25 cellular contexts compared by ENCODE assay signal in the genomic region with DNA sequence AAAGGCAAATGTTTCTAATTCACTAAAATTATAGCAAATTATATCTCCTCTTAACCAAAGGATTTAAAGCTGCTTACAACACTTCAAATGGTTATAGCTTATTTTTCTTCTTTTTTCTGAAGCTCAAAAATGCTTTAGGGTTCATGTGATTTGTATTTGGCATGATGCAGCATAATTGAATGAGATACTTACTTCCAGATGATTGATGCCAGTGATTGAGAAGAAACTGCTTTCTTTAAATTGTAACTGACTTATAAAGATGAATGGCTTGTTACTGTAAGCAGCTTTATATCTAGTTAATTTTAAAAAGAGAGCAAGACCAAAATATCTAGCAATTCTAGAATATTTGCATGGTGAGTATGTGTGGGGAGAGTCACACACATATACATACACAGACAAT.
"Had no signal": no experiment of that assay in that cellular context is flagged by ENCODE, and none has a peak within 500 bp of the region (broad histone marks: within the 10 kb centered on the region; RNA-seq: fewer than 3 reads in every experiment).

No MANE protein-coding gene starts in this region.

- H3K27me3 ChIP-seq: body of pancreas, esophagus squamous epithelium, gastroesophageal sphincter had no signal

- H3K36me3 ChIP-seq: esophagus squamous epithelium, gastroesophageal sphincter had no signal

- H3K4me3 Mint-ChIP-seq: activated CD4-positive, alpha-beta memory T cell treated with anti-CD3 and anti-CD28 coated beads, Interleukin-2, amount 10 ng/mL, durations not matched to agents 7 days and 5 days; activated CD4-positive, alpha-beta T cell treated with anti-CD3 and anti-CD28 coated beads for 36 hours; activated CD4-positive, alpha-beta T cell treated with anti-CD3 and anti-CD28 coated beads, Interleukin-2, amount 10 ng/mL, durations not matched to agents 7 days and 5 days; activated naive CD4-positive, alpha-beta T cell treated with anti-CD3 and anti-CD28 coated beads, Interleukin-2, amount 10 ng/mL, durations not matched to agents 7 days and 5 days; activated naive CD8-positive, alpha-beta T cell treated with anti-CD3 and anti-CD28 coated beads, Interleukin-2, amount 10 ng/mL, durations not matched to agents 7 days and 5 days; activated T-cell treated with anti-CD3 and anti-CD28 coated beads, Interleukin-2, amount 50 U/mL, for 24 hours; activated T-cell treated with anti-CD3 and anti-CD28 coated beads, Interleukin-2, amount 50 U/mL, for 72 hours had no signal

- DNase-seq: activated CD4-positive, alpha-beta memory T cell treated with anti-CD3 and anti-CD28 coated beads, Interleukin-2, amount 10 ng/mL, durations not matched to agents 7 days and 5 days; activated CD4-positive, alpha-beta T cell treated with anti-CD3 and anti-CD28 coated beads for 36 hours; activated CD4-positive, alpha-beta T cell treated with anti-CD3 and anti-CD28 coated beads, Interleukin-2, amount 10 ng/mL, durations not matched to agents 7 days and 5 days; activated CD4-positive, alpha-beta T cell treated with anti-CD3 and anti-CD28 coated beads, Interleukin-2, amount 50 U/mL, for 4 hours; activated CD4-positive, CD25-positive, alpha-beta regulatory T cell; activated CD4-positive, CD25-positive, alpha-beta regulatory T cell treated with anti-CD3 and anti-CD28 coated beads, Interleukin-2, amount 50 U/mL, for 72 hours; activated CD8-positive, alpha-beta memory T cell treated with anti-CD3 and anti-CD28 coated beads, Interleukin-2, amount 50 U/mL, for 48 hours; activated gamma-delta T cell; activated naive CD4-positive, alpha-beta T cell; activated naive CD4-positive, alpha-beta T cell treated with anti-CD3 and anti-CD28 coated beads, Interleukin-2, amount 10 ng/mL, durations not matched to agents 7 days and 5 days; activated naive CD8-positive, alpha-beta T cell treated with anti-CD3 and anti-CD28 coated beads, Interleukin-2, amount 10 ng/mL, durations not matched to agents 7 days and 5 days; activated T-cell treated with anti-CD3 and anti-CD28 coated beads for 4 hours; activated T-cell treated with anti-CD3 and anti-CD28 coated beads, Interleukin-2, amount 50 U/mL, for 24 hours; activated T-cell treated with anti-CD3 and anti-CD28 coated beads, Interleukin-2, amount 50 U/mL, for 72 hours; amniotic stem cell; anterior cingulate cortex; body of pancreas; caudate nucleus; cortex of kidney; effector CD8-positive, alpha-beta T cell; esophagus squamous epithelium; T-helper 2 cell had no signal

- H3K4me1 ChIP-seq: body of pancreas, esophagus squamous epithelium, gastroesophageal sphincter had no signal

- H3K36me3 Mint-ChIP-seq: activated naive CD4-positive, alpha-beta T cell treated with anti-CD3 and anti-CD28 coated beads, Interleukin-2, amount 10 ng/mL, durations not matched to agents 7 days and 5 days; activated naive CD4-positive, alpha-beta T cell treated with anti-CD3 and anti-CD28 coated beads, Interleukin-2, amount 50 U/mL, for 72 hours; activated naive CD8-positive, alpha-beta T cell treated with anti-CD3 and anti-CD28 coated beads, Interleukin-2, amount 10 ng/mL, durations not matched to agents 7 days and 5 days had no signal

- H3K27ac Mint-ChIP-seq: activated CD4-positive, alpha-beta memory T cell treated with anti-CD3 and anti-CD28 coated beads, Interleukin-2, amount 10 ng/mL, durations not matched to agents 7 days and 5 days; activated CD4-positive, alpha-beta T cell treated with anti-CD3 and anti-CD28 coated beads for 36 hours; activated CD4-positive, alpha-beta T cell treated with anti-CD3 and anti-CD28 coated beads, Interleukin-2, amount 10 ng/mL, durations not matched to agents 7 days and 5 days; activated naive CD4-positive, alpha-beta T cell treated with anti-CD3 and anti-CD28 coated beads, Interleukin-2, amount 10 ng/mL, durations not matched to agents 7 days and 5 days; activated naive CD4-positive, alpha-beta T cell treated with anti-CD3 and anti-CD28 coated beads, Interleukin-2, amount 50 U/mL, for 72 hours; activated naive CD8-positive, alpha-beta T cell treated with anti-CD3 and anti-CD28 coated beads, Interleukin-2, amount 10 ng/mL, durations not matched to agents 7 days and 5 days; activated T-cell treated with anti-CD3 and anti-CD28 coated beads, Interleukin-2, amount 50 U/mL, for 24 hours; activated T-cell treated with anti-CD3 and anti-CD28 coated beads, Interleukin-2, amount 50 U/mL, for 72 hours had no signal

- H3K9me3 Mint-ChIP-seq: activated CD4-positive, alpha-beta memory T cell treated with anti-CD3 and anti-CD28 coated beads, Interleukin-2, amount 10 ng/mL, durations not matched to agents 7 days and 5 days; activated CD4-positive, alpha-beta T cell treated with anti-CD3 and anti-CD28 coated beads, Interleukin-2, amount 10 ng/mL, durations not matched to agents 7 days and 5 days; activated naive CD4-positive, alpha-beta T cell treated with anti-CD3 and anti-CD28 coated beads, Interleukin-2, amount 10 ng/mL, durations not matched to agents 7 days and 5 days; activated naive CD8-positive, alpha-beta T cell treated with anti-CD3 and anti-CD28 coated beads, Interleukin-2, amount 10 ng/mL, durations not matched to agents 7 days and 5 days had no signal

- H3K27ac ChIP-seq: body of pancreas, epithelial cell of prostate, esophagus squamous epithelium, gastroesophageal sphincter had no signal

- H3K4me3 ChIP-seq: body of pancreas, esophagus squamous epithelium, gastroesophageal sphincter had no signal

- H3K27me3 Mint-ChIP-seq: activated CD4-positive, alpha-beta memory T cell treated with anti-CD3 and anti-CD28 coated beads, Interleukin-2, amount 10 ng/mL, durations not matched to agents 7 days and 5 days; activated CD4-positive, alpha-beta T cell treated with anti-CD3 and anti-CD28 coated beads for 36 hours; activated CD4-positive, alpha-beta T cell treated with anti-CD3 and anti-CD28 coated beads, Interleukin-2, amount 10 ng/mL, durations not matched to agents 7 days and 5 days; activated naive CD4-positive, alpha-beta T cell treated with anti-CD3 and anti-CD28 coated beads, Interleukin-2, amount 10 ng/mL, durations not matched to agents 7 days and 5 days; activated naive CD8-positive, alpha-beta T cell treated with anti-CD3 and anti-CD28 coated beads, Interleukin-2, amount 10 ng/mL, durations not matched to agents 7 days and 5 days; activated T-cell treated with anti-CD3 and anti-CD28 coated beads, Interleukin-2, amount 50 U/mL, for 24 hours had no signal

- H3K4me1 Mint-ChIP-seq: activated CD4-positive, alpha-beta memory T cell treated with anti-CD3 and anti-CD28 coated beads, Interleukin-2, amount 10 ng/mL, durations not matched to agents 7 days and 5 days; activated CD4-positive, alpha-beta T cell treated with anti-CD3 and anti-CD28 coated beads for 36 hours; activated CD4-positive, alpha-beta T cell treated with anti-CD3 and anti-CD28 coated beads, Interleukin-2, amount 10 ng/mL, durations not matched to agents 7 days and 5 days; activated naive CD4-positive, alpha-beta T cell treated with anti-CD3 and anti-CD28 coated beads, Interleukin-2, amount 10 ng/mL, durations not matched to agents 7 days and 5 days; activated naive CD8-positive, alpha-beta T cell treated with anti-CD3 and anti-CD28 coated beads, Interleukin-2, amount 10 ng/mL, durations not matched to agents 7 days and 5 days had no signal

- H3K9me3 ChIP-seq: body of pancreas, esophagus squamous epithelium, gastroesophageal sphincter had no signal

- ATAC-seq: activated CD4-positive, alpha-beta T cell treated with anti-CD3 and anti-CD28 coated beads for 36 hours; activated naive CD4-positive, alpha-beta T cell treated with anti-CD3 and anti-CD28 coated beads, Interleukin-2, amount 50 U/mL, for 72 hours; activated T-cell treated with anti-CD3 and anti-CD28 coated beads, Interleukin-2, amount 50 U/mL, for 72 hours; body of pancreas; gastroesophageal sphincter had no signal
